ENCODE assay signal across 1 cellular context in the genomic region with DNA sequence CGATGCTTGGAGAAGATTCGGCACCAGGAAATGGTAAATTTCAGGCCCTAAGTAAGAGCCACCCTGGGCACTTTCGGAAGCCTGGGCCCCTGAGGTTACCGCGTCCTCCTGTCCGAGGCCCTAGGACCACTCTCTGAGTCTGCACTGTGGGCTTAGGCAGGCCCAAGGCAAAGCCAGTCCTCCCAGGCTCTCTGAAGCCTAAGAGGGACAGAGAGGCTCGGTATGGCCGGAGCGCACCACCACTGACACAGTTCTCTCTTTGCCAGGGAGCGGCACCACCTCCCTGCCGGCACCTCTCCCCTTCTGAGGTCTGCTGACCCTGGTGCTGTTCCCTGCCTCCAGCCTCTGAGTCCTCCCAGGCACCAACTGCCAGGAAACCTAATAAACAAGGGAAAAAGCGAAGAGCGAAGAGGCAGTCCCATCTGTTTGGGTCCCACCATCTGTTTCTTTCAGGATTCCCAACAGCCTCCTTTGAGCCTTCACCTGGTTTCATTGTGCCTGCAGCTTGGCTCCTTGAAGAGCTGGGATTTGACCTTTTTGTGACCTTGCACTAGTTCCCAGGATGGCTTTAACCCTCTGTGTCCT.
TF ChIP-seq lines count a peak whose summit lies in the region.

No MANE protein-coding gene starts in this region.

TF ChIP-seq in H1, 55 proteins besides CTCF, POLR2A, EP300 and RAD21 (continued from another document):
- TF ChIP-seq SUZ12 (IDR thresholded peaks at IDR 0.05; ENCODE audit: low read length) (no peak), HDAC2 (IDR thresholded peaks at IDR 0.05; ENCODE audit: borderline replicate concordance in 1 of 2, low read depth in 2 of 2, low read length in 2 of 2) (no peak), RNF2 (IDR thresholded peaks at IDR 0.05; ENCODE audit: borderline replicate concordance, low read depth, low read length, missing control alignments, poor library complexity, severe bottlenecking) (no peak), POLR2AphosphoS5 (IDR thresholded peaks at IDR 0.05; ENCODE audit: low read depth, low read length) (no peak), JUN (IDR thresholded peaks at IDR 0.05; ENCODE audit: low read depth, low read length) (no peak), SRF (IDR thresholded peaks at IDR 0.05; ENCODE audit: low read depth, low read length) (no peak)
